Comparison of ENCODE assay signal across 16 cellular contexts in genomic region chr11:12275818-12276217, GRCh38.
"Had no signal": no experiment of that assay in that cellular context is flagged by ENCODE, and none has a peak within 500 bp of the region (broad histone marks: within the 10 kb centered on the region; RNA-seq: fewer than 3 reads in every experiment).

No MANE protein-coding gene starts in this region.

- H3K27ac ChIP-seq: dorsolateral prefrontal cortex, gastrocnemius medialis, upper lobe of left lung had no signal

- H3K4me1 ChIP-seq: gastrocnemius medialis had no signal

- H3K9me3 ChIP-seq: gastrocnemius medialis, SK-N-SH, upper lobe of left lung had no signal

- H3K4me3 ChIP-seq: dorsolateral prefrontal cortex, gastrocnemius medialis, upper lobe of left lung had no signal

- H3K4me3 Mint-ChIP-seq: natural killer cell; stimulated activated naive CD8-positive, alpha-beta T cell treated with anti-CD3 and anti-CD28 coated beads, Interleukin-15, Interleukin-2, amounts not matched to agents 100 ng/mL and 50 ng/mL, for 24 hours had no signal

- H3K4me1 Mint-ChIP-seq: natural killer cell had no signal

- DNase-seq: activated CD4-positive, alpha-beta T cell treated with anti-CD3 and anti-CD28 coated beads for 1 hour; activated CD4-positive, alpha-beta T cell treated with anti-CD3 and anti-CD28 coated beads, Interleukin-2, amount 50 U/mL, for 48 hours; activated naive CD4-positive, alpha-beta T cell; dorsolateral prefrontal cortex; erythroblast; gastrocnemius medialis; left ventricle myocardium superior; mesenchymal stem cell; natural killer cell; right cardiac atrium; SK-N-SH; T-helper 1 cell; T1000 had no signal

- H3K27me3 Mint-ChIP-seq: stimulated activated naive CD8-positive, alpha-beta T cell treated with anti-CD3 and anti-CD28 coated beads, Interleukin-15, Interleukin-2, amounts not matched to agents 100 ng/mL and 50 ng/mL, for 24 hours had no signal

- H3K9me3 Mint-ChIP-seq: natural killer cell; stimulated activated naive CD8-positive, alpha-beta T cell treated with anti-CD3 and anti-CD28 coated beads, Interleukin-15, Interleukin-2, amounts not matched to agents 100 ng/mL and 50 ng/mL, for 24 hours had no signal

- H3K27ac Mint-ChIP-seq: natural killer cell, progenitor cell of endocrine pancreas had no signal

- H3K36me3 Mint-ChIP-seq: natural killer cell had no signal

- H3K36me3 ChIP-seq: gastrocnemius medialis, upper lobe of left lung had no signal

- H3K9ac ChIP-seq: SK-N-SH had no signal

- H3K27me3 ChIP-seq: dorsolateral prefrontal cortex, gastrocnemius medialis, upper lobe of left lung had no signal
